8 cellular contexts compared by ENCODE assay signal in genomic region chr14:61462566-61463195, GRCh38.
DNase-seq lines count a peak whose midpoint lies in the region; ATAC-seq and TF ChIP-seq lines count a peak whose summit lies in the region.

No MANE protein-coding gene starts in this region.

- no peak for ATAC-seq in activated T-helper 17 cell treated with anti-CD3 and anti-CD28 coated beads, Interleukin-2, amount 50 U/mL, for 72 hours (replicated peaks)
- ATAC-seq in right cardiac atrium (peak in 1 of 2 donors; percentile 11), gastroesophageal sphincter (no peak)

- peak overlapping the region; percentile 55 for H3K27ac Mint-ChIP-seq in activated T-helper 17 cell treated with anti-CD3 and anti-CD28 coated beads, Interleukin-2, amount 50 U/mL, for 72 hours

- no peaks in the 10 kb centered on the region for H3K27me3 Mint-ChIP-seq in activated T-helper 17 cell treated with anti-CD3 and anti-CD28 coated beads, Interleukin-2, amount 50 U/mL, for 72 hours

- H4K20me1 ChIP-seq in BLaER1 treated with 17β-estradiol and CSF1 and Interleukin-3, amounts not matched to agents 10 nM and 100 nM: no peaks in the 10 kb centered on the region

- H3K4me1 ChIP-seq in BLaER1 treated with 17β-estradiol and CSF1 and Interleukin-3, amounts not matched to agents 10 nM and 100 nM: peaks cover 14 to 41% (median 26%) of the 10 kb centered on the region in 10 experiments
- H3K4me1 ChIP-seq in right cardiac atrium (ENCODE audit: control insufficient read depth, insufficient read depth, low read length) (peaks cover 9% of the 10 kb centered on the region), gastroesophageal sphincter (peaks cover 0 to 30% (median 0%) of the 10 kb centered on the region in 3 donors), tibial nerve (no peaks in the 10 kb centered on the region)

- DNase-seq in right cardiac atrium: no peak
- DNase-seq in substantia nigra (lab: John Stamatoyannopoulos, UW): no peak
- DNase-seq in medulla oblongata (ENCODE audit: extremely low spot score): no peak
- no peak for DNase-seq in tibial nerve (ENCODE audit: low spot score in 2 of 2)

- H3K36me3 ChIP-seq in BLaER1 treated with 17β-estradiol and CSF1 and Interleukin-3, amounts not matched to agents 10 nM and 100 nM: peaks cover 0 to 47% (median 25%) of the 10 kb centered on the region in 11 experiments; a peak in 14 of 22 replicates
- H3K36me3 ChIP-seq in KOPT-K1 (ENCODE audit: insufficient read depth, low read length) (peaks cover 100% of the 10 kb centered on the region), gastroesophageal sphincter (peaks cover 0 to 6% of the 10 kb centered on the region in 2 donors), tibial nerve (peaks cover 0 to 7% (median 0%) of the 10 kb centered on the region in 3 donors)

- 40% methylated on average over 4 of the region's 4 CpGs for WGBS in right cardiac atrium
- WGBS in gastroesophageal sphincter (ENCODE audit: low coverage in 1 of 2), 2 donors: 63% methylated on average over 4 of the region's 4 CpGs; no CpG with 5 or more reads in 1 of the 2 donors
- 56 to 63% methylated on average over 4 of the region's 4 CpGs for WGBS in tibial nerve, 2 donors

- H3K4me3 Mint-ChIP-seq in activated T-helper 17 cell treated with anti-CD3 and anti-CD28 coated beads, Interleukin-2, amount 50 U/mL, for 72 hours: no peak overlapping the region

- peak overlapping the region in 10 of 11 experiments; percentile 18 to 64 (median 56); a peak in 17 of 22 replicates for H3K27ac ChIP-seq in BLaER1 treated with 17β-estradiol and CSF1 and Interleukin-3, amounts not matched to agents 10 nM and 100 nM
- H3K27ac ChIP-seq in KOPT-K1 (ENCODE audit: low read depth, low read length, poor library complexity, severe bottlenecking): peak overlapping the region; percentile 69
- peak overlapping the region; percentile 33 for H3K27ac ChIP-seq in right cardiac atrium (ENCODE audit: low read length)
- H3K27ac ChIP-seq in substantia nigra (ENCODE audit: low read depth, low read length, poor library complexity, severe bottlenecking): no peak overlapping the region
- H3K27ac ChIP-seq in gastroesophageal sphincter: no peak overlapping the region
- H3K27ac ChIP-seq in tibial nerve: no peak overlapping the region

- no peaks in the 10 kb centered on the region for H3K27me3 ChIP-seq in BLaER1 treated with 17β-estradiol and CSF1 and Interleukin-3, amounts not matched to agents 10 nM and 100 nM
- H3K27me3 ChIP-seq in right cardiac atrium (ENCODE audit: control insufficient read depth, insufficient read depth) (no peaks in the 10 kb centered on the region), gastroesophageal sphincter (no peaks in the 10 kb centered on the region), tibial nerve (no peaks in the 10 kb centered on the region)

- no peaks in the 10 kb centered on the region for H3K9me3 Mint-ChIP-seq in activated T-helper 17 cell treated with anti-CD3 and anti-CD28 coated beads, Interleukin-2, amount 50 U/mL, for 72 hours

- H3K36me3 Mint-ChIP-seq in activated T-helper 17 cell treated with anti-CD3 and anti-CD28 coated beads, Interleukin-2, amount 50 U/mL, for 72 hours (ENCODE audit: low read depth): peaks cover 100% of the 10 kb centered on the region

- intact Hi-C loops in right cardiac atrium (cut with DNase I): loop anchor here (2.0 to 10.0 kb wide), 5 partner anchors 262 to 662 kb away; no protein-coding TSS in a partner anchor

- H3K4me2 ChIP-seq in BLaER1 treated with 17β-estradiol and CSF1 and Interleukin-3, amounts not matched to agents 10 nM and 100 nM: peak overlapping the region; percentile 40 to 75 (median 57)

- peaks cover 52% of the 10 kb centered on the region for H3K4me1 Mint-ChIP-seq in activated T-helper 17 cell treated with anti-CD3 and anti-CD28 coated beads, Interleukin-2, amount 50 U/mL, for 72 hours

- TF ChIP-seq POLR2A in gastroesophageal sphincter (IDR thresholded peaks at IDR 0.05): no peak
- no peak for TF ChIP-seq POLR2A in tibial nerve (IDR thresholded peaks at IDR 0.05)

- H3K9ac ChIP-seq in BLaER1 treated with 17β-estradiol and CSF1 and Interleukin-3, amounts not matched to agents 10 nM and 100 nM: peak overlapping the region in 6 of 11 experiments; percentile 9 to 43 (median 25); a peak in 8 of 22 replicates

- TF ChIP-seq EP300 in gastroesophageal sphincter (IDR thresholded peaks at IDR 0.05) (no peak), tibial nerve (IDR thresholded peaks at IDR 0.05) (no peak)

- TF ChIP-seq CTCF in gastroesophageal sphincter (IDR thresholded peaks at IDR 0.05) (no peak), tibial nerve (IDR thresholded peaks at IDR 0.05) (no peak)

- H3K4me3 ChIP-seq in BLaER1 treated with 17β-estradiol and CSF1 and Interleukin-3, amounts not matched to agents 10 nM and 100 nM: no peak overlapping the region
- H3K4me3 ChIP-seq in right cardiac atrium (ENCODE audit: low read length) (no peak overlapping the region), gastroesophageal sphincter (no peak overlapping the region), tibial nerve (no peak overlapping the region)

- peaks cover 0 to 18% (median 11%) of the 10 kb centered on the region in 11 experiments; a peak in 13 of 22 replicates for H3K9me3 ChIP-seq in BLaER1 treated with 17β-estradiol and CSF1 and Interleukin-3, amounts not matched to agents 10 nM and 100 nM (replicated peaks in 1 of 11)
- H3K9me3 ChIP-seq in KOPT-K1 (ENCODE audit: insufficient read depth, low read length, poor library complexity, severe bottlenecking) (no peaks in the 10 kb centered on the region), right cardiac atrium (ENCODE audit: control insufficient read depth, low read length) (no peaks in the 10 kb centered on the region), gastroesophageal sphincter (no peaks in the 10 kb centered on the region), tibial nerve (no peaks in the 10 kb centered on the region)

Comparison
In these comparisons a context has a peak if more than half of its experiments do, and no peak if none do; other contexts are left out.
1. H3K27ac ChIP-seq: peak in BLaER1 treated with 17β-estradiol and CSF1 and Interleukin-3, amounts not matched to agents 10 nM and 100 nM (10 of 11), KOPT-K1 (single experiment) and right cardiac atrium (single experiment); none in substantia nigra (single experiment), gastroesophageal sphincter (0 of 4) and tibial nerve (0 of 4).